ENCODE assay signal across 9 cellular contexts in genomic region chr1:170126691-170127090, GRCh38. TPM values are rescaled to one million over a fixed set of nuclear protein-coding genes. Genes with fewer than 3 reads are reported as not detected.
DNase-seq lines count a peak whose midpoint lies in the region; ATAC-seq lines count a peak whose summit lies in the region.
"Had no signal": no experiment of that assay in that cellular context is flagged by ENCODE, and none has a peak within 500 bp of the region (broad histone marks: within the 10 kb centered on the region; RNA-seq: fewer than 3 reads in every experiment).

No MANE protein-coding gene starts in this region.

- peak; percentile 100 for ATAC-seq in GM18502 (IDR thresholded peaks at IDR 0.05; ENCODE audit: poor library complexity, unreplicated experiment)

- peak; percentile 49 for DNase-seq in GOT3 (lab: John Stamatoyannopoulos, UW)
- peak; percentile 80 for DNase-seq in NCI-H226
- DNase-seq in left kidney (ENCODE audit: low read depth, low spot score), result peak; percentile 77
- DNase-seq in cerebellum (ENCODE audit: low spot score), result no peak
- DNase-seq in NCI-H187 treated with DMSO at 0.1 percent for 48 hours (lab: John Stamatoyannopoulos, UW), result no peak
- DNase-seq in activated naive CD4-positive, alpha-beta T cell treated with Interleukin-2 at 50 U/mL for 16 hours, result no peak
- no peak for DNase-seq in medulla oblongata (ENCODE audit: extremely low spot score)

RNA-seq across cellular contexts. Expression of gene NTMT2, which starts 19.1 kb away (rescaled TPM):
- total RNA-seq in cerebellum, result not detected
- total RNA-seq: liver had no signal

RNA-seq across cellular contexts. Expression of gene KIFAP3, which starts 52.2 kb away (rescaled TPM):
- total RNA-seq in cerebellum, result 113 TPM

Comparison
In these comparisons a context has a peak if more than half of its experiments do, and no peak if none do; other contexts are left out.
1. DNase-seq: peak in GOT3 (single experiment), NCI-H226 (single experiment) and left kidney (single experiment); none in cerebellum (single experiment), NCI-H187 treated with DMSO at 0.1 percent for 48 hours (single experiment), activated naive CD4-positive, alpha-beta T cell treated with Interleukin-2 at 50 U/mL for 16 hours (single experiment) and medulla oblongata (single experiment).